10 cellular contexts compared by ENCODE assay signal in the genomic region with DNA sequence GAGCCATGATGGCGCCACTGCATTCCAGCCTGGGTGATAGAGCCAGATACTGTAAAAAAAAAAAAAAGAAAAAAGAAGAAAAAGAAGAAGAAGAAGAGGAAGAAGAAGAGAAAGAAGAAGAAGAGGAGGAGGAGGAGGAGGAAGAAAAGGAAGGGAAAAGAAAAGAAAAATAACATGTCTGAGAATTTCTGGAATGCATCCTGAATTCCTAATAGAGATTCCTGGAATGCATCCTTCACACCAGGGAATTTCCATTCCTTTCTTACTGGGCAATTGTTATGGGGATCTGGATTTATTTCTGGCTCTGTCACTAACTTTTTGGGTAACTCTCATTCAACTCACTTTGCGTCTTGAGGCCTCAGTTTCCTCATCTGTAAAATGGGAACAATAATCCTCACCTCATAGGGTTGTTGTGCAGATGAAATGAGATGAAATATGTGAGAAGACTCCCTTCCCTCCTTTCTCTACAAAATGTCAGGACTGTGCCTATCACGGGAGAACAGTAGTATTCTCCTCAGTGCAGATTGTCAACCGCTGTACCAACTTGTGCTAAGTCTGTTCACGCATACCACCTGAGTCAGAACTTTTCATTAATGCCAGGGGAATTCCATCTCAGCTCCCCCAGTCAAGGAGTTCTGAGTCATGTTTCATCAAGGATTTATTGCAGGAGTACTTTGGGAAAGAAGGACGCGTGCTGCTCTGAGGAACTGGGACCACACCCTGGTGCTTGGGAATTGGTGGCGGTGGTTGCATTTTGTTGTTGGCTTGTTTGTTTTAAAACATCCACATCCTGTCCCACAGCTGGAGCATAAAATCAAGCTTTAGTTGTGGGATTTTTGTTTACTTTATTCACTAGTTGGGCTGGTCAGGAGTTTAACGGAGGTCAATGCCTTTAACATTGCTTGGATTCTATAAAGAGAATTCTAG. TPM values are rescaled to one million over a fixed set of nuclear protein-coding genes. Genes with fewer than 3 reads are reported as not detected.
DNase-seq lines count a peak whose midpoint lies in the region; ATAC-seq and TF ChIP-seq lines count a peak whose summit lies in the region.
"Had no signal": no experiment of that assay in that cellular context is flagged by ENCODE, and none has a peak within 500 bp of the region (broad histone marks: within the 10 kb centered on the region; RNA-seq: fewer than 3 reads in every experiment).

No MANE protein-coding gene starts in this region.

- H3K27me3 ChIP-seq in Caco-2 (replicated peaks; ENCODE audit: control insufficient read depth, insufficient read depth, low read length) (no peaks in the 10 kb centered on the region), parathyroid adenoma (ENCODE audit: control insufficient read depth, insufficient read depth, low read length) (no peaks in the 10 kb centered on the region)

- TF ChIP-seq CTCF in Caco-2 (IDR thresholded peaks at IDR 0.05; ENCODE audit: insufficient read depth in 1 of 2, low read depth in 1 of 2, low read length in 1 of 2, severe bottlenecking in 1 of 2, unreplicated experiment in 1 of 2) (no peak), fibroblast of pulmonary artery (IDR thresholded peaks at IDR 0.05; ENCODE audit: low read length, missing control alignments) (no peak), parathyroid adenoma (IDR thresholded peaks at IDR 0.05) (no peak)

- DNase-seq in Caco-2 (no peak), RKO (ENCODE audit: low spot score) (peak; percentile 37), fibroblast of pulmonary artery (ENCODE audit: low read depth) (peak; percentile 86), GF-D8 (lab: John Stamatoyannopoulos, UW) (no peak)
- no peak for DNase-seq in central memory CD4-positive, alpha-beta T cell
- DNase-seq: activated CD8-positive, alpha-beta memory T cell treated with anti-CD3 and anti-CD28 coated beads, Interleukin-2, amount 50 U/mL, for 48 hours; NCI-H510A had no signal

- no peak overlapping the region for H3K4me3 Mint-ChIP-seq in Caco-2 (ENCODE audit: unreplicated experiment)

- H3K27ac ChIP-seq in parathyroid adenoma: peak overlapping the region; percentile 61

- H3K27me3 Mint-ChIP-seq in Caco-2 (ENCODE audit: insufficient read depth, unreplicated experiment): no peaks in the 10 kb centered on the region

- CTCF ChIA-PET in Caco-2 (lab: Charles Lee): interaction anchor here (1.0 kb wide), 1 partner anchor 39 kb away, joined by 3 read pairs; no protein-coding TSS in a partner anchor

- POLR2A ChIA-PET in Caco-2 (lab: Charles Lee): no interaction called here

- H3K79me2 ChIP-seq in parathyroid adenoma: no peaks in the 10 kb centered on the region

- no peaks in the 10 kb centered on the region for H3K36me3 ChIP-seq in Caco-2 (ENCODE audit: control insufficient read depth, insufficient read depth, low read length)
- no peaks in the 10 kb centered on the region for H3K36me3 ChIP-seq in parathyroid adenoma (ENCODE audit: control insufficient read depth, insufficient read depth, low read length)

- H2AFZ ChIP-seq in parathyroid adenoma: peak overlapping the region; percentile 66

- H3K4me2 ChIP-seq in parathyroid adenoma (ENCODE audit: low read length): peak overlapping the region; percentile 4

- peaks cover 4% of the 10 kb centered on the region for H3K9me3 Mint-ChIP-seq in Caco-2 (ENCODE audit: unreplicated experiment)

- H3K36me3 Mint-ChIP-seq in Caco-2 (ENCODE audit: insufficient read depth, unreplicated experiment): peaks cover 6% of the 10 kb centered on the region

- ATAC-seq in GM18870 (IDR thresholded peaks at IDR 0.05; ENCODE audit: unreplicated experiment) (no peak), HG03521 (IDR thresholded peaks at IDR 0.05; ENCODE audit: unreplicated experiment) (no peak)

- peak overlapping the region; percentile 75 for H3K27ac Mint-ChIP-seq in Caco-2 (ENCODE audit: unreplicated experiment)

- BruUV-seq in Caco-2 (replicated peaks; lab: Mats Ljungman, UMichigan): no TSS peak

- no peaks in the 10 kb centered on the region; the same call in 1 of the 2 replicates for H3K9me3 ChIP-seq in Caco-2
- H3K9me3 ChIP-seq in parathyroid adenoma (ENCODE audit: control insufficient read depth, low read length): no peaks in the 10 kb centered on the region

- H3K4me3 ChIP-seq in Caco-2 (ENCODE audit: low read depth, low read length): no peak overlapping the region
- no peak overlapping the region for H3K4me3 ChIP-seq in fibroblast of pulmonary artery (replicated peaks; ENCODE audit: low read depth, low read length)
- no peak overlapping the region for H3K4me3 ChIP-seq in parathyroid adenoma (ENCODE audit: low read depth, low read length)

- peaks cover 14% of the 10 kb centered on the region for H3K4me1 Mint-ChIP-seq in Caco-2 (ENCODE audit: low read depth, unreplicated experiment)

- no peak overlapping the region for H3K9ac ChIP-seq in parathyroid adenoma

- H3K4me1 ChIP-seq in Caco-2: peaks cover 8% of the 10 kb centered on the region; the same call in 1 of the 2 replicates
- peaks cover 20% of the 10 kb centered on the region for H3K4me1 ChIP-seq in parathyroid adenoma

- intact Hi-C loops in Caco-2 (cut with micrococcal nuclease; ENCODE audit: unreplicated experiment): no loop called here

RNA-seq across cellular contexts. Expression of a gene that starts 42.4 kb away (rescaled TPM):
- total RNA-seq in Caco-2 (2022): 37.2 TPM in 2 replicates

Comparison
In these comparisons a context has a peak if more than half of its experiments do, and no peak if none do; other contexts are left out.
1. DNase-seq: peak in RKO (single experiment) and fibroblast of pulmonary artery (single experiment); none in Caco-2 (0 of 2), central memory CD4-positive, alpha-beta T cell (single experiment) and GF-D8 (single experiment).